1 cellular context compared by ENCODE assay signal in the genomic region with DNA sequence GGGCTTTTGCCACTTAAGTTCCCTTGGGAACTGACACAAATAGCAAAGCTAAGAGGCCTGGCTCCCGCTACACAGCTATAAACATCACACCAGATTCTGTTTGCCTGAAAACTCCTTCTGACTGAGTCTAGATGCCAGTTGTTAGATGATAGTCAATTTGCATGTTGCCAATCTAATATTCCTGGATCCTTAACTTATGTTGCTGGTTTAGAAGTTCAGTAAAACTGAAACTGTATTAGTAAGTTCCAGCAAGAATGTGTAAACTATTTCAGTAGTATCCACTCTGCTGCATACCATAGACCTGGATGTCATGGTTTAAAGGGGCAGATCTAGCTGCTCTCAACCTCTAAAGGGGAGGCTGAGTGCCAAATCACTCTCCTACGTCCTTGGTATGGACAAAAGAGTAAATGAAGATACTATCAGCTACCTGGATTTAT.
TF ChIP-seq lines count a peak whose summit lies in the region.

No MANE protein-coding gene starts in this region.

TF ChIP-seq in endothelial cell of umbilical vein, 7 proteins besides CTCF, POLR2A, EP300 and RAD21 (continued from another document):
- TF ChIP-seq, protein P1, sequence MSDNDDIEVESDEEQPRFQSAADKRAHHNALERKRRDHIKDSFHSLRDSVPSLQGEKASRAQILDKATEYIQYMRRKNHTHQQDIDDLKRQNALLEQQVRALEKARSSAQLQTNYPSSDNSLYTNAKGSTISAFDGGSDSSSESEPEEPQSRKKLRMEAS (IDR thresholded peaks at IDR 0.05; ENCODE audit: insufficient read depth, insufficient read length): no peak
- TF ChIP-seq MYC (IDR thresholded peaks at IDR 0.05; ENCODE audit: low read depth, low read length) (no peak), GATA2 (IDR thresholded peaks at IDR 0.05; ENCODE audit: insufficient read depth, insufficient read length, low read depth, low read length) (no peak), JUN (IDR thresholded peaks at IDR 0.05; ENCODE audit: borderline replicate concordance, insufficient read depth, insufficient read length, low read depth) (no peak), FOS (IDR thresholded peaks at IDR 0.05; ENCODE audit: borderline replicate concordance, insufficient read depth, low read length) (no peak), POLR2AphosphoS5 (IDR thresholded peaks at IDR 0.05; ENCODE audit: insufficient read depth, low read depth, low read length) (no peak)
TF ChIP-seq in endothelial cell of umbilical vein: peak in this region for 0.
